Comparison of ENCODE assay signal across 10 cellular contexts in the genomic region with DNA sequence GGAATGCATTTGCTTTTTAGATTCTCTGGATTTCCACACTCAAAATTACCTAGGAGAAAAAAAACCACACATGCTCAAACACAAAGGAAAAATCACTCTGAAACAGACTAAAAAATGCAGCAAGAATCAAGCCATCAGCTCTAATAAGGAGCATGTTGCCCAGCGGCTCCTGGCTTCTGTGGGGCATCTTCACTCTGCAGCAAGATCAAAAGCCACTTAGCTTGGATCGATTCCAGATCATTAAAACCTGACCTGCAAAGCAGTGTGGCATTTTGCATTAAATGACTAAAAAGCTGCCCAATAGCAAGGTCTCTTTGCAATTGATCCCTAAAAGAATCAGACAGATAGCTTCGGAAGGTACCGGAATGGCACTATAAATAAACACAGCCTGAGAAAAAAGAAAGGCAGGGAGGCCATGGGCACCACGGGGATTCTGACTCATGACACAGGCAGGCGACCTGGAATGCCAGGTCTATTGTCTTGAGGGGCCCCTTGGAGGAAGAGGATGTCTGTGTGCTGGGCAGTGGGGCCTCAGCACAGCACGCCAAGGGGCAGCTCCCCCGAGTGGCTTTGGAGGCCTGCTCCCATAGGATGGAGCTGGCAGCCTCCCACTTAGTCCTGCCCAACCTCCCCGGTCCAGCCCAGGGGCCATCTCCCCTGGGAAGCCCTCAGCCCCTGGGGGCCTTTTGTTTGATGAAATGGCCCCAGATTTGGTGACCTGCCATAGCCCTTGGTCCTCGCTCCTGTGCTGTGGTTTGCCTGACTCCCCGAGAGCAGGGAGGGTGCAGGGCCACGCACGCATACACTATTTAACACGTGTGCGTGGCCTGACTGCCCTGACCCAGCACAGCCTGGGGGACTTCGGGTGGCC. TPM values are rescaled to one million over a fixed set of nuclear protein-coding genes. Genes with fewer than 3 reads are reported as not detected.
DNase-seq lines count a peak whose midpoint lies in the region; ATAC-seq and TF ChIP-seq lines count a peak whose summit lies in the region.
"Had no signal": no experiment of that assay in that cellular context is flagged by ENCODE, and none has a peak within 500 bp of the region (broad histone marks: within the 10 kb centered on the region; RNA-seq: fewer than 3 reads in every experiment).

No MANE protein-coding gene starts in this region.

- peaks cover 79% of the 10 kb centered on the region for H3K36me3 ChIP-seq in IMR-90 (ENCODE audit: control insufficient read depth, insufficient read depth, low read length)
- peaks cover 4 to 78% of the 10 kb centered on the region in 2 donors for H3K36me3 ChIP-seq in vagina

- intact Hi-C loops in IMR-90 (cut with micrococcal nuclease) (no loop called here), left colon (cut with DNase I, micrococcal nuclease) (no loop called here), vagina (cut with DNase I) (no loop called here)

- H4K5ac ChIP-seq in IMR-90 (ENCODE audit: low read depth, low read length) = no peak overlapping the region

- TF ChIP-seq POLR2A in IMR-90 (IDR thresholded peaks at IDR 0.05; ENCODE audit: low read depth, low read length) (no peak), vagina (IDR thresholded peaks at IDR 0.05) (no peak)

- POLR2A ChIA-PET in IMR-90 (lab: Charles Lee; ENCODE audit: unreplicated experiment) = interaction anchor here (0.9 kb wide), 1 partner anchor 12 kb away, joined by 3 read pairs; no protein-coding TSS in a partner anchor

- H4K8ac ChIP-seq in IMR-90 (ENCODE audit: low read depth in 2 of 2, low read length in 2 of 2) = 0 out of 4 replicates have a peak overlapping the region, but pooled peaks have one; percentile 14 to 40

- no peak overlapping the region; the same call in 2 of the 3 replicates for H2BK15ac ChIP-seq in IMR-90 (ENCODE audit: low read depth, low read length)

- TF ChIP-seq RAD21 in IMR-90 (IDR thresholded peaks at IDR 0.05; ENCODE audit: low read length) = no peak

- H3K9me3 ChIP-seq in IMR-90 (ENCODE audit: control insufficient read depth, insufficient read depth, low read length) (no peaks in the 10 kb centered on the region), vagina (no peaks in the 10 kb centered on the region)

- in situ Hi-C loops in IMR-90 (cut with MboI; ENCODE audit: low sequenced_read_pairs) = no loop called here

- H3K27me3 ChIP-seq in IMR-90 (ENCODE audit: control insufficient read depth, insufficient read depth, low read length) (no peaks in the 10 kb centered on the region), vagina (no peaks in the 10 kb centered on the region)

- peaks cover 46 to 75% of the 10 kb centered on the region in 2 experiments for H3K79me1 ChIP-seq in IMR-90 (ENCODE audit: low read depth in 1 of 2, low read length in 2 of 2)

- no peak overlapping the region for H3K9ac ChIP-seq in IMR-90 (ENCODE audit: low read depth, low read length)

- H4K91ac ChIP-seq in IMR-90 (ENCODE audit: insufficient read depth, low read depth, low read length) = no peak overlapping the region; the same call in 1 of the 2 replicates

- H3K4me2 ChIP-seq in IMR-90 (ENCODE audit: low read depth, low read length) = no peak overlapping the region; the same call in 1 of the 2 replicates

- peak overlapping the region; percentile 4 for H2AK9ac ChIP-seq in IMR-90 (replicated peaks; ENCODE audit: low read depth, low read length, poor library complexity)

- peaks cover 23% of the 10 kb centered on the region for H3K9me1 ChIP-seq in IMR-90 (ENCODE audit: insufficient read depth, low read length)

- TF ChIP-seq CTCF in IMR-90 (conservative IDR thresholded peaks at IDR 0.05; ENCODE audit: low read depth, low read length) (no peak), vagina (IDR thresholded peaks at IDR 0.05) (no peak)

- H3K14ac ChIP-seq in IMR-90 (replicated peaks; ENCODE audit: low read depth, low read length) = peak overlapping the region; percentile 46; the same call in 1 of the 2 replicates

- BruUV-seq in IMR-90 (replicated peaks; lab: Mats Ljungman, UMichigan) = no TSS peak

- no peak overlapping the region for H2BK20ac ChIP-seq in IMR-90 (ENCODE audit: low read depth, low read length)

- no peak overlapping the region for H3K23ac ChIP-seq in IMR-90 (ENCODE audit: low read depth, low read length)

- H3K4me3 ChIP-seq in IMR-90 (ENCODE audit: insufficient read depth, low read depth, low read length) = no peak overlapping the region
- no peak overlapping the region for H3K4me3 ChIP-seq in vagina

- H4K20me1 ChIP-seq in IMR-90 (ENCODE audit: insufficient read depth, low read length) = peaks cover 17% of the 10 kb centered on the region; the same call in 1 of the 2 replicates

- CTCF ChIA-PET in IMR-90 (lab: Yijun Ruan, JAX) = interaction anchor here (1.2 kb wide), 1 partner anchor 246 kb away, joined by 5 read pairs; no protein-coding TSS in a partner anchor

- H3K4me1 ChIP-seq in IMR-90 (ENCODE audit: control insufficient read depth, insufficient read depth, low read length) (peaks cover 18% of the 10 kb centered on the region), vagina (peaks cover 41% of the 10 kb centered on the region)

- DNase-seq in AG20443 (ENCODE audit: low spot score) = peak; percentile 53
- DNase-seq in IMR-90 = no peak
- DNase-seq in cerebellum (ENCODE audit: low spot score) = peak; percentile 37
- DNase-seq in left colon = no peak
- no peak for DNase-seq in NCI-H2171 treated with DMSO at 0.1 percent for 48 hours (lab: John Stamatoyannopoulos, UW)
- no peak for DNase-seq in NOMO-1 treated with dmso at 0.1 percent for 144 hours (lab: John Stamatoyannopoulos, UW; ENCODE audit: unreplicated experiment)
- no peak for DNase-seq in vagina (ENCODE audit: extremely low spot score in 2 of 2)
- no peak for DNase-seq in NOMO-1 treated with DMSO at 0.1 percent for 48 hours (lab: John Stamatoyannopoulos, UW; ENCODE audit: unreplicated experiment)
- DNase-seq: cortex of kidney, NCI-H526 treated with DMSO at 0.1 percent for 48 hours had no signal

- WGBS in IMR-90 (ENCODE audit: extremely low coverage in 2 of 2, insufficient read length in 1 of 2), 2 experiments = 70% methylated on average over 2 of the region's 16 CpGs; no CpG with 5 or more reads in 1 of the 2 experiments

- H2BK5ac ChIP-seq in IMR-90 (ENCODE audit: low read depth, low read length, poor library complexity, severe bottlenecking) = peak overlapping the region; percentile 56

- peak overlapping the region; percentile 62; the same call in 1 of the 2 replicates for H3K4ac ChIP-seq in IMR-90 (ENCODE audit: low read depth, low read length)

- H2AK5ac ChIP-seq in IMR-90 (ENCODE audit: low read depth, low read length) = peak overlapping the region; percentile 81; the same call in 1 of the 2 replicates

- H3K56ac ChIP-seq in IMR-90 (ENCODE audit: extremely low read depth, insufficient read depth, low read length) = no peak overlapping the region

- no peak overlapping the region for H2AFZ ChIP-seq in IMR-90 (replicated peaks; ENCODE audit: low read length, poor library complexity)

- H3K18ac ChIP-seq in IMR-90 (ENCODE audit: low read depth, low read length) = no peak overlapping the region

- ATAC-seq in IMR-90 (ENCODE audit: low read depth) (peak; percentile 60), left colon (peak; percentile 27)

- dilution Hi-C loops in IMR-90 (cut with HindIII; ENCODE audit: low sequenced_read_pairs, unreplicated experiment) = no loop called here

- H3K27ac ChIP-seq in IMR-90 (ENCODE audit: insufficient read depth, low read length) (peak overlapping the region; percentile 32), vagina (no peak overlapping the region)

- peak overlapping the region; percentile 49; the same call in 1 of the 2 replicates for H2BK120ac ChIP-seq in IMR-90 (ENCODE audit: low read depth, low read length)

TF ChIP-seq in IMR-90, 13 proteins besides CTCF, POLR2A, EP300 and RAD21 (continues in another document):
- TF ChIP-seq CHD1 (IDR thresholded peaks at IDR 0.05; ENCODE audit: low read depth, low read length) (no peak), MXI1 (IDR thresholded peaks at IDR 0.05; ENCODE audit: borderline replicate concordance, low read depth, low read length) (no peak), RCOR1 (IDR thresholded peaks at IDR 0.05; ENCODE audit: insufficient replicate concordance, low read length) (no peak), BHLHE40 (IDR thresholded peaks at IDR 0.05; ENCODE audit: low read depth, low read length) (no peak), RFX5 (IDR thresholded peaks at IDR 0.05; ENCODE audit: low read depth, low read length) (no peak)
- TF ChIP-seq, protein P1, sequence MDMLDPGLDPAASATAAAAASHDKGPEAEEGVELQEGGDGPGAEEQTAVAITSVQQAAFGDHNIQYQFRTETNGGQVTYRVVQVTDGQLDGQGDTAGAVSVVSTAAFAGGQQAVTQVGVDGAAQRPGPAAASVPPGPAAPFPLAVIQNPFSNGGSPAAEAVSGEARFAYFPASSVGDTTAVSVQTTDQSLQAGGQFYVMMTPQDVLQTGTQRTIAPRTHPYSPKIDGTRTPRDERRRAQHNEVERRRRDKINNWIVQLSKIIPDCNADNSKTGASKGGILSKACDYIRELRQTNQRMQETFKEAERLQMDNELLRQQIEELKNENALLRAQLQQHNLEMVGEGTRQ (IDR thresholded peaks at IDR 0.05; ENCODE audit: low read depth, low read length) = no peak

RNA-seq across cellular contexts. Expression of a gene that starts 7.6 kb away (rescaled TPM):
- total RNA-seq in IMR-90 (2012; rRNA removed) (24.4 and 26.5 TPM in 2 replicates), cerebellum (37.0 TPM), left colon (10 to 100 TPM; 62.6 to 66.7 TPM), vagina (55.5 TPM)
- polyA plus RNA-seq in IMR-90 (2012; rRNA removed) = 37.8 and 43.6 TPM in 2 replicates
- 30.9 and 55.6 TPM in 2 replicates for polyA plus RNA-seq in IMR-90 (2012; cell fraction: cytosol; rRNA removed)
- 98.1 and 109 TPM in 2 replicates for polyA plus RNA-seq in IMR-90 (2012; cell fraction: nucleus; rRNA removed; ENCODE audit: low replicate concordance)

RNA-seq across cellular contexts. Expression of a gene that starts 22.5 kb away (rescaled TPM):
- total RNA-seq in IMR-90 (2012; rRNA removed) (not detected in 2 replicates), cerebellum (not detected), left colon (not detected), vagina (not detected)
- not detected in 2 replicates for polyA plus RNA-seq in IMR-90 (2012; rRNA removed)
- not detected in 2 replicates for polyA plus RNA-seq in IMR-90 (2012; cell fraction: cytosol; rRNA removed)
- not detected in 2 replicates for polyA plus RNA-seq in IMR-90 (2012; cell fraction: nucleus; rRNA removed; ENCODE audit: low replicate concordance)

RNA-seq across cellular contexts. Expression of a gene that starts 34.6 kb away (rescaled TPM):
- total RNA-seq in IMR-90 (2012; rRNA removed) (0.18 and 0.28 TPM in 2 replicates), cerebellum (0.27 TPM), left colon (1 to 10 TPM in 1 of 2 donors, under 1 TPM in 1; 0.45 to 2.4 TPM), vagina (1.5 TPM)
- polyA plus RNA-seq in IMR-90 (2012; rRNA removed) = 0.51 and 0.52 TPM in 2 replicates
- polyA plus RNA-seq in IMR-90 (2012; cell fraction: cytosol; rRNA removed) = 0.22 and 0.62 TPM in 2 replicates
- 0.39 and 0.49 TPM in 2 replicates for polyA plus RNA-seq in IMR-90 (2012; cell fraction: nucleus; rRNA removed; ENCODE audit: low replicate concordance)

Comparison
In these comparisons a context has a peak if more than half of its experiments do, and no peak if none do; other contexts are left out.
1. DNase-seq: peak in AG20443 (single experiment) and cerebellum (single experiment); none in IMR-90 (single experiment), left colon (0 of 2), NCI-H2171 treated with DMSO at 0.1 percent for 48 hours (single experiment), NOMO-1 treated with dmso at 0.1 percent for 144 hours (single experiment), vagina (0 of 2) and NOMO-1 treated with DMSO at 0.1 percent for 48 hours (single experiment).